Comparison of ENCODE assay signal across 14 cellular contexts in genomic region chr4:95640337-95640736, GRCh38.
"Had no signal": no experiment of that assay in that cellular context is flagged by ENCODE, and none has a peak within 500 bp of the region (broad histone marks: within the 10 kb centered on the region; RNA-seq: fewer than 3 reads in every experiment).

No MANE protein-coding gene starts in this region.

- H3K27ac ChIP-seq: body of pancreas, pancreas, SK-N-MC, upper lobe of left lung had no signal

- H3K4me1 ChIP-seq: body of pancreas, pancreas had no signal

- H3K4me3 ChIP-seq: body of pancreas, pancreas, SK-N-MC, upper lobe of left lung had no signal

- H3K9me3 ChIP-seq: body of pancreas, pancreas, upper lobe of left lung had no signal

- ATAC-seq: body of pancreas, esophagus mucosa, left cardiac atrium, pancreas had no signal

- H3K27me3 ChIP-seq: body of pancreas, pancreas, upper lobe of left lung had no signal

- H3K36me3 ChIP-seq: pancreas, upper lobe of left lung had no signal

- DNase-seq: activated B cell treated with CpG ODN at 0.5 μM for 24 hours; activated CD4-positive, alpha-beta T cell treated with anti-CD3 and anti-CD28 coated beads, Interleukin-2, amount 10 ng/mL, durations not matched to agents 7 days and 5 days; amniotic stem cell; body of pancreas; dermis blood vessel endothelial cell; immature natural killer cell; left cardiac atrium; pancreas; stimulated activated CD4-positive, alpha-beta T cell treated with anti-CD3 and anti-CD28 coated beads, Interleukin-15, amount 100 ng/mL, for 24 hours; stimulated activated CD4-positive, alpha-beta T cell treated with anti-CD3 and anti-CD28 coated beads, Interleukin-4, amount 100 ng/mL, for 4 hours; T-helper 1 cell; upper lobe of left lung had no signal
